ENCODE assay signal across 7 cellular contexts in genomic region chr22:43620197-43620596, GRCh38.
"Had no signal": no experiment of that assay in that cellular context is flagged by ENCODE, and none has a peak within 500 bp of the region (broad histone marks: within the 10 kb centered on the region; RNA-seq: fewer than 3 reads in every experiment).

No MANE protein-coding gene starts in this region.

- H3K4me3 ChIP-seq: GM23338 had no signal

- H3K4me1 Mint-ChIP-seq: GM23338, H9 had no signal

- H3K4me3 Mint-ChIP-seq: GM23338, H9, HFFc6, IgD-negative memory B cell had no signal

- ATAC-seq: GM23338 had no signal

- H3K27ac ChIP-seq: KMS-11 had no signal

- DNase-seq: H9, HCEC 1CT, HFFc6, KBM-7 had no signal

- H3K36me3 Mint-ChIP-seq: IgD-negative memory B cell had no signal

- H3K27ac Mint-ChIP-seq: GM23338, H9, HFFc6, IgD-negative memory B cell had no signal
